Comparison of ENCODE assay signal across 24 cellular contexts in genomic region chr18:56516769-56517168, GRCh38.
DNase-seq lines count a peak whose midpoint lies in the region; ATAC-seq and TF ChIP-seq lines count a peak whose summit lies in the region.
"Had no signal": no experiment of that assay in that cellular context is flagged by ENCODE, and none has a peak within 500 bp of the region (broad histone marks: within the 10 kb centered on the region; RNA-seq: fewer than 3 reads in every experiment).

No MANE protein-coding gene starts in this region.

- 57% methylated on average over 4 of the region's 4 CpGs for WGBS in esophagus muscularis mucosa

- in situ Hi-C loops in gastrocnemius medialis (cut with MboI; ENCODE audit: low sequenced_read_pairs in 4 of 4), result no loop called here

- H3K4me3 ChIP-seq in esophagus muscularis mucosa (no peak overlapping the region), gastrocnemius medialis (no peak overlapping the region)
- H3K4me3 ChIP-seq: adrenal gland, left lung, neural progenitor cell, skin epidermis had no signal

- no peak for TF ChIP-seq CTCF in esophagus muscularis mucosa (IDR thresholded peaks at IDR 0.05)
- TF ChIP-seq CTCF in gastrocnemius medialis (IDR thresholded peaks at IDR 0.05 in 4 of 5, conservative IDR thresholded peaks at IDR 0.05 in 1 of 5), result no peak

- intact Hi-C loops in esophagus muscularis mucosa (cut with DNase I) (no loop called here), gastrocnemius medialis (cut with DNase I; ENCODE audit: low total_unique reads) (no loop called here)

- no peaks in the 10 kb centered on the region for H3K9me3 ChIP-seq in esophagus muscularis mucosa
- no peaks in the 10 kb centered on the region for H3K9me3 ChIP-seq in gastrocnemius medialis
- H3K9me3 ChIP-seq: adrenal gland, left lung had no signal

- TF ChIP-seq POLR2A in esophagus muscularis mucosa (IDR thresholded peaks at IDR 0.05; ENCODE audit: low read depth), result no peak
- no peak for TF ChIP-seq POLR2A in gastrocnemius medialis (IDR thresholded peaks at IDR 0.05)

- TF ChIP-seq EP300 in esophagus muscularis mucosa (IDR thresholded peaks at IDR 0.05), result no peak

- peak; percentile 50 for DNase-seq in EL
- peak; percentile 79 for DNase-seq in M059J (ENCODE audit: low read depth)
- peak; percentile 77 for DNase-seq in esophagus muscularis mucosa (ENCODE audit: extremely low spot score)
- DNase-seq in gastrocnemius medialis, result peak; percentile 37 to 49
- no peak for DNase-seq in GF-D8 (lab: John Stamatoyannopoulos, UW)
- DNase-seq in HK-2 (ENCODE audit: unreplicated experiment), result no peak
- DNase-seq in RKO (ENCODE audit: low spot score), result no peak
- DNase-seq: activated CD4-positive, alpha-beta memory T cell treated with anti-CD3 and anti-CD28 coated beads for 36 hours; activated gamma-delta T cell treated with Interleukin-2 at 50 U/mL for 16 hours; adrenal gland; caudate nucleus; CD8-positive, alpha-beta T cell; dermis blood vessel endothelial cell; DMS153; left lung; NCI-H1417 treated with DMSO at 0.1 percent for 48 hours; NCI-H510A treated with DMSO at 0.1 percent for 48 hours; stimulated activated CD4-positive, alpha-beta T cell treated with anti-CD3 and anti-CD28 coated beads, Interleukin-2, amount 100 ng/mL, for 24 hours had no signal

- H3K4me1 ChIP-seq in esophagus muscularis mucosa (peaks cover 0 to 2% (median 0%) of the 10 kb centered on the region in 4 donors), gastrocnemius medialis (no peaks in the 10 kb centered on the region)
- H3K4me1 ChIP-seq: adrenal gland, left lung, neural progenitor cell had no signal

- no peaks in the 10 kb centered on the region for H3K27me3 ChIP-seq in esophagus muscularis mucosa
- no peaks in the 10 kb centered on the region for H3K27me3 ChIP-seq in gastrocnemius medialis
- H3K27me3 ChIP-seq: adrenal gland, left lung, neural progenitor cell had no signal

- ATAC-seq in gastrocnemius medialis (peak in 1 of 2 donors; percentile 68), GM19328 (IDR thresholded peaks at IDR 0.05; ENCODE audit: unreplicated experiment) (no peak)
- ATAC-seq: CD8-positive, alpha-beta T cell; left lung; SK-N-SH treated with all-trans-retinoic acid at 6 μM for 48 hours; stimulated activated effector memory CD8-positive, alpha-beta T cell treated with anti-CD3 and anti-CD28 coated beads, Interleukin-12 subunit alpha, Interleukin-12 subunit beta, amount 100 ng/mL, for 72 hours had no signal

- no peaks in the 10 kb centered on the region for H3K36me3 ChIP-seq in esophagus muscularis mucosa
- no peaks in the 10 kb centered on the region for H3K36me3 ChIP-seq in gastrocnemius medialis
- H3K36me3 ChIP-seq: adrenal gland, left lung, neural progenitor cell had no signal

- H3K27ac ChIP-seq in esophagus muscularis mucosa (replicated peaks in 1 of 4) (no peak overlapping the region), gastrocnemius medialis (no peak overlapping the region)
- H3K27ac ChIP-seq: adrenal gland, HL-60, left lung, neural progenitor cell, skin epidermis had no signal

Comparison
In these comparisons a context has a peak if more than half of its experiments do, and no peak if none do; other contexts are left out.
1. DNase-seq: peak in EL (single experiment), M059J (single experiment), esophagus muscularis mucosa (single experiment) and gastrocnemius medialis (2 of 2); none in GF-D8 (single experiment), HK-2 (single experiment) and RKO (single experiment).